ENCODE assay signal across 6 cellular contexts in genomic region chr5:2462026-2462691, GRCh38.
"Had no signal": no experiment of that assay in that cellular context is flagged by ENCODE, and none has a peak within 500 bp of the region (broad histone marks: within the 10 kb centered on the region; RNA-seq: fewer than 3 reads in every experiment).

No MANE protein-coding gene starts in this region.

- H3K27ac Mint-ChIP-seq: H9 had no signal

- H3K9me3 Mint-ChIP-seq: H9 had no signal

- H3K4me3 Mint-ChIP-seq: H9 had no signal

- DNase-seq: GOT3, H9, HCEC 1CT, IMR-90, KG1 had no signal

- H3K4me3 ChIP-seq: K562 had no signal

- ATAC-seq: K562 had no signal
